In genomic region chr3:4835616-4836043, GRCh38 we compare ENCODE assay signal across 12 cellular contexts.
DNase-seq lines count a peak whose midpoint lies in the region; ATAC-seq and TF ChIP-seq lines count a peak whose summit lies in the region.
"Had no signal": no experiment of that assay in that cellular context is flagged by ENCODE, and none has a peak within 500 bp of the region (broad histone marks: within the 10 kb centered on the region; RNA-seq: fewer than 3 reads in every experiment).

No MANE protein-coding gene starts in this region.

- no peak overlapping the region for H3K27ac ChIP-seq in right atrium auricular region
- H3K27ac ChIP-seq: uterus had no signal

- ATAC-seq in GM18867 (IDR thresholded peaks at IDR 0.05; ENCODE audit: unreplicated experiment) (no peak), GM18505 (IDR thresholded peaks at IDR 0.05; ENCODE audit: unreplicated experiment) (no peak)
- ATAC-seq: left lobe of liver, WTC11 had no signal

- in situ Hi-C loops in KBM-7 (cut with MboI; ENCODE audit: low pct_unique_long_range_greater_than_20kb, low sequenced_read_pairs): no loop called here

- H3K4me3 ChIP-seq in right atrium auricular region: no peak overlapping the region
- H3K4me3 ChIP-seq: uterus had no signal

- no peak for TF ChIP-seq POLR2A in GM18505 (IDR thresholded peaks at IDR 0.05; ENCODE audit: borderline replicate concordance, extremely low read depth, insufficient read depth, insufficient read length)

- H3K27ac Mint-ChIP-seq in activated CD4-positive, alpha-beta memory T cell treated with anti-CD3 and anti-CD28 coated beads for 36 hours: peak overlapping the region; percentile 84
- peak overlapping the region; percentile 44 for H3K27ac Mint-ChIP-seq in mesothelial cell of epicardium
- H3K27ac Mint-ChIP-seq: WTC11 had no signal

- H3K4me1 ChIP-seq in right atrium auricular region: peaks cover 0 to 13% of the 10 kb centered on the region in 2 donors
- H3K4me1 ChIP-seq: uterus had no signal

- POLR2A ChIA-PET in activated CD4-positive, alpha-beta memory T cell treated with anti-CD3 and anti-CD28 coated beads for 36 hours (lab: Charles Lee): interaction anchor here (0.6 to 5.8 kb wide), 13 partner anchors 9 to 288 kb away, joined by 3 to 76 read pairs (median 5); partner anchors contain the start of genes ARL8B and BHLHE40

- H3K9me3 ChIP-seq in right atrium auricular region: no peaks in the 10 kb centered on the region
- H3K9me3 ChIP-seq: uterus had no signal

- TF ChIP-seq CTCF in mesothelial cell of epicardium (IDR thresholded peaks at IDR 0.05; ENCODE audit: unreplicated experiment) (no peak), right atrium auricular region (IDR thresholded peaks at IDR 0.05) (no peak)

- no peaks in the 10 kb centered on the region for H3K27me3 Mint-ChIP-seq in activated CD4-positive, alpha-beta memory T cell treated with anti-CD3 and anti-CD28 coated beads for 36 hours
- no peaks in the 10 kb centered on the region for H3K27me3 Mint-ChIP-seq in mesothelial cell of epicardium (ENCODE audit: low read depth)
- H3K27me3 Mint-ChIP-seq: brain had no signal

- peaks cover 86% of the 10 kb centered on the region for H3K4me1 Mint-ChIP-seq in activated CD4-positive, alpha-beta memory T cell treated with anti-CD3 and anti-CD28 coated beads for 36 hours (ENCODE audit: low read depth)
- peaks cover 36% of the 10 kb centered on the region for H3K4me1 Mint-ChIP-seq in mesothelial cell of epicardium

- no peaks in the 10 kb centered on the region for H3K9me3 Mint-ChIP-seq in activated CD4-positive, alpha-beta memory T cell treated with anti-CD3 and anti-CD28 coated beads for 36 hours
- H3K9me3 Mint-ChIP-seq in mesothelial cell of epicardium: no peaks in the 10 kb centered on the region
- H3K9me3 Mint-ChIP-seq: brain, WTC11 had no signal

- H3K27me3 ChIP-seq in right atrium auricular region: no peaks in the 10 kb centered on the region
- H3K27me3 ChIP-seq: uterus had no signal

- intact Hi-C loops in activated CD4-positive, alpha-beta memory T cell treated with anti-CD3 and anti-CD28 coated beads for 36 hours (cut with micrococcal nuclease): loop anchor here (1.0 to 10.0 kb wide), 2 partner anchors 15 to 341 kb away; partner anchors contain the start of gene ITPR1

- DNase-seq in COLO668 (lab: John Stamatoyannopoulos, UW; ENCODE audit: unreplicated experiment) (peak; percentile 5), KBM-7 (peak; percentile 83), mesothelial cell of epicardium (ENCODE audit: low spot score in 2 of 2, unreplicated experiment in 2 of 2) (no peak), right atrium auricular region (ENCODE audit: low spot score) (no peak)
- DNase-seq in activated CD4-positive, alpha-beta memory T cell treated with anti-CD3 and anti-CD28 coated beads for 36 hours: peak; percentile 60
- DNase-seq: GOT3, uterus had no signal

- peak overlapping the region; percentile 47 for H3K4me3 Mint-ChIP-seq in activated CD4-positive, alpha-beta memory T cell treated with anti-CD3 and anti-CD28 coated beads for 36 hours
- H3K4me3 Mint-ChIP-seq in mesothelial cell of epicardium: no peak overlapping the region
- H3K4me3 Mint-ChIP-seq: brain, WTC11 had no signal

- peaks cover 23% of the 10 kb centered on the region for H3K36me3 ChIP-seq in right atrium auricular region
- H3K36me3 ChIP-seq: uterus had no signal

- CTCF ChIA-PET in activated CD4-positive, alpha-beta memory T cell treated with anti-CD3 and anti-CD28 coated beads for 36 hours (lab: Charles Lee): interaction anchor here (0.8 to 4.5 kb wide), 12 partner anchors 9 to 220 kb away, joined by 3 to 30 read pairs (median 8); partner anchors contain the start of gene BHLHE40

- peaks cover 33% of the 10 kb centered on the region for H3K36me3 Mint-ChIP-seq in activated CD4-positive, alpha-beta memory T cell treated with anti-CD3 and anti-CD28 coated beads for 36 hours
- H3K36me3 Mint-ChIP-seq in mesothelial cell of epicardium: no peaks in the 10 kb centered on the region
- H3K36me3 Mint-ChIP-seq: WTC11 had no signal

Comparison
In these comparisons a context has a peak if more than half of its experiments do, and no peak if none do; other contexts are left out.
1. DNase-seq: peak in COLO668 (single experiment), KBM-7 (single experiment) and activated CD4-positive, alpha-beta memory T cell treated with anti-CD3 and anti-CD28 coated beads for 36 hours (single experiment); none in mesothelial cell of epicardium (0 of 2) and right atrium auricular region (single experiment).